Comparison of ENCODE assay signal across 14 cellular contexts in genomic region chr1:7617826-7618225, GRCh38.
DNase-seq lines count a peak whose midpoint lies in the region; ATAC-seq and TF ChIP-seq lines count a peak whose summit lies in the region.
"Had no signal": no experiment of that assay in that cellular context is flagged by ENCODE, and none has a peak within 500 bp of the region (broad histone marks: within the 10 kb centered on the region; RNA-seq: fewer than 3 reads in every experiment).

No MANE protein-coding gene starts in this region.

- H3K9me3 ChIP-seq in spleen, result no peaks in the 10 kb centered on the region
- H3K9me3 ChIP-seq: BLaER1 treated with 17β-estradiol and CSF1 and Interleukin-3, amounts not matched to agents 10 nM and 100 nM had no signal

- peaks cover 0 to 5% (median 0%) of the 10 kb centered on the region in 6 donors for H3K4me1 ChIP-seq in spleen

- TF ChIP-seq CTCF in natural killer cell (IDR thresholded peaks at IDR 0.05) (no peak), spleen (IDR thresholded peaks at IDR 0.05 in 8 of 11, conservative IDR thresholded peaks at IDR 0.05 in 3 of 11) (no peak)

- H3K4me1 Mint-ChIP-seq in activated naive CD8-positive, alpha-beta T cell treated with anti-CD3 and anti-CD28 coated beads, Interleukin-2, amount 10 ng/mL, durations not matched to agents 7 days and 5 days, result no peaks in the 10 kb centered on the region
- no peaks in the 10 kb centered on the region for H3K4me1 Mint-ChIP-seq in activated naive CD8-positive, alpha-beta T cell treated with anti-CD3 and anti-CD28 coated beads, Interleukin-2, amount 50 U/mL, for 24 hours
- H3K4me1 Mint-ChIP-seq in natural killer cell treated with Interleukin-12 subunit alpha and Interleukin-12 subunit beta and Interleukin-15 and Interleukin-18, amount 100 ng/mL, for 72 hours (ENCODE audit: low read depth in 2 of 2), result peaks cover 0 to 3% of the 10 kb centered on the region in 2 donors
- no peaks in the 10 kb centered on the region for H3K4me1 Mint-ChIP-seq in natural killer cell

- H3K27ac ChIP-seq in spleen, result no peak overlapping the region
- H3K27ac ChIP-seq: BLaER1 treated with 17β-estradiol and CSF1 and Interleukin-3, amounts not matched to agents 10 nM and 100 nM; HL-60 had no signal

- peak; percentile 4 for DNase-seq in activated naive CD8-positive, alpha-beta T cell treated with anti-CD3 and anti-CD28 coated beads, Interleukin-2, amount 10 ng/mL, durations not matched to agents 7 days and 5 days
- DNase-seq in activated naive CD8-positive, alpha-beta T cell treated with anti-CD3 and anti-CD28 coated beads, Interleukin-2, amount 50 U/mL, for 24 hours, result no peak
- DNase-seq in natural killer cell treated with Interleukin-12 subunit alpha and Interleukin-12 subunit beta and Interleukin-15 and Interleukin-18, amount 100 ng/mL, for 72 hours (ENCODE audit: low spot score), result peak; percentile 39
- DNase-seq in natural killer cell, result no peak
- DNase-seq in spleen, result peak; percentile 18
- no peak for DNase-seq in kidney tubule cell (ENCODE audit: low spot score)
- no peak for DNase-seq in T1000 (lab: John Stamatoyannopoulos, UW)
- DNase-seq: ACHN; Calu3; CD4-positive, alpha-beta T cell; DMS 273 treated with DMSO at 0.1 percent for 48 hours had no signal

- no peaks in the 10 kb centered on the region for H3K36me3 ChIP-seq in spleen
- H3K36me3 ChIP-seq: BLaER1 treated with 17β-estradiol and CSF1 and Interleukin-3, amounts not matched to agents 10 nM and 100 nM had no signal

- no peaks in the 10 kb centered on the region for H3K9me3 Mint-ChIP-seq in activated naive CD8-positive, alpha-beta T cell treated with anti-CD3 and anti-CD28 coated beads, Interleukin-2, amount 10 ng/mL, durations not matched to agents 7 days and 5 days
- H3K9me3 Mint-ChIP-seq in activated naive CD8-positive, alpha-beta T cell treated with anti-CD3 and anti-CD28 coated beads, Interleukin-2, amount 50 U/mL, for 24 hours, result no peaks in the 10 kb centered on the region
- H3K9me3 Mint-ChIP-seq in natural killer cell treated with Interleukin-12 subunit alpha and Interleukin-12 subunit beta and Interleukin-15 and Interleukin-18, amount 100 ng/mL, for 72 hours, result no peaks in the 10 kb centered on the region
- H3K9me3 Mint-ChIP-seq in natural killer cell, result no peaks in the 10 kb centered on the region
- H3K9me3 Mint-ChIP-seq: CD4-positive, alpha-beta T cell had no signal

- H3K4me3 ChIP-seq in spleen, result no peak overlapping the region
- H3K4me3 ChIP-seq: BLaER1 treated with 17β-estradiol and CSF1 and Interleukin-3, amounts not matched to agents 10 nM and 100 nM had no signal

- peaks cover 2% of the 10 kb centered on the region for H3K27me3 Mint-ChIP-seq in activated naive CD8-positive, alpha-beta T cell treated with anti-CD3 and anti-CD28 coated beads, Interleukin-2, amount 10 ng/mL, durations not matched to agents 7 days and 5 days
- H3K27me3 Mint-ChIP-seq in activated naive CD8-positive, alpha-beta T cell treated with anti-CD3 and anti-CD28 coated beads, Interleukin-2, amount 50 U/mL, for 24 hours, result peaks cover 12% of the 10 kb centered on the region
- peaks cover 14 to 19% of the 10 kb centered on the region in 2 donors for H3K27me3 Mint-ChIP-seq in natural killer cell treated with Interleukin-12 subunit alpha and Interleukin-12 subunit beta and Interleukin-15 and Interleukin-18, amount 100 ng/mL, for 72 hours
- peaks cover 13 to 19% of the 10 kb centered on the region in 2 donors for H3K27me3 Mint-ChIP-seq in natural killer cell (ENCODE audit: low read depth in 2 of 2)

- no peak overlapping the region for H3K4me3 Mint-ChIP-seq in activated naive CD8-positive, alpha-beta T cell treated with anti-CD3 and anti-CD28 coated beads, Interleukin-2, amount 10 ng/mL, durations not matched to agents 7 days and 5 days
- H3K4me3 Mint-ChIP-seq in activated naive CD8-positive, alpha-beta T cell treated with anti-CD3 and anti-CD28 coated beads, Interleukin-2, amount 50 U/mL, for 24 hours, result no peak overlapping the region
- H3K4me3 Mint-ChIP-seq in natural killer cell treated with Interleukin-12 subunit alpha and Interleukin-12 subunit beta and Interleukin-15 and Interleukin-18, amount 100 ng/mL, for 72 hours, result no peak overlapping the region
- no peak overlapping the region for H3K4me3 Mint-ChIP-seq in natural killer cell
- H3K4me3 Mint-ChIP-seq: CD4-positive, alpha-beta T cell had no signal

- TF ChIP-seq POLR2A in spleen (IDR thresholded peaks at IDR 0.05), result no peak

- H3K27me3 ChIP-seq in spleen (replicated peaks in 1 of 7), result peaks cover 0 to 46% (median 0%) of the 10 kb centered on the region in 7 donors
- H3K27me3 ChIP-seq: BLaER1 treated with 17β-estradiol and CSF1 and Interleukin-3, amounts not matched to agents 10 nM and 100 nM had no signal

- H3K36me3 Mint-ChIP-seq in activated naive CD8-positive, alpha-beta T cell treated with anti-CD3 and anti-CD28 coated beads, Interleukin-2, amount 10 ng/mL, durations not matched to agents 7 days and 5 days, result no peaks in the 10 kb centered on the region
- no peaks in the 10 kb centered on the region for H3K36me3 Mint-ChIP-seq in activated naive CD8-positive, alpha-beta T cell treated with anti-CD3 and anti-CD28 coated beads, Interleukin-2, amount 50 U/mL, for 24 hours (ENCODE audit: low read depth)
- no peaks in the 10 kb centered on the region for H3K36me3 Mint-ChIP-seq in natural killer cell treated with Interleukin-12 subunit alpha and Interleukin-12 subunit beta and Interleukin-15 and Interleukin-18, amount 100 ng/mL, for 72 hours
- no peaks in the 10 kb centered on the region for H3K36me3 Mint-ChIP-seq in natural killer cell

- ATAC-seq in activated naive CD8-positive, alpha-beta T cell treated with anti-CD3 and anti-CD28 coated beads, Interleukin-2, amount 10 ng/mL, durations not matched to agents 7 days and 5 days (ENCODE audit: low read depth), result no peak
- no peak for ATAC-seq in activated naive CD8-positive, alpha-beta T cell treated with anti-CD3 and anti-CD28 coated beads, Interleukin-2, amount 50 U/mL, for 24 hours
- ATAC-seq in natural killer cell treated with Interleukin-12 subunit alpha and Interleukin-12 subunit beta and Interleukin-15 and Interleukin-18, amount 100 ng/mL, for 72 hours, result no peak
- no peak for ATAC-seq in natural killer cell
- ATAC-seq: HCT116 had no signal

- 67 to 82% (median 78%) methylated on average over 3 of the region's 3 CpGs for WGBS in spleen, 5 donors

- intact Hi-C loops in natural killer cell (cut with micrococcal nuclease) (no loop called here), spleen (cut with DNase I; ENCODE audit: low total_unique reads) (no loop called here)

- H3K27ac Mint-ChIP-seq in activated naive CD8-positive, alpha-beta T cell treated with anti-CD3 and anti-CD28 coated beads, Interleukin-2, amount 10 ng/mL, durations not matched to agents 7 days and 5 days, result no peak overlapping the region
- H3K27ac Mint-ChIP-seq in activated naive CD8-positive, alpha-beta T cell treated with anti-CD3 and anti-CD28 coated beads, Interleukin-2, amount 50 U/mL, for 24 hours, result no peak overlapping the region
- H3K27ac Mint-ChIP-seq in natural killer cell treated with Interleukin-12 subunit alpha and Interleukin-12 subunit beta and Interleukin-15 and Interleukin-18, amount 100 ng/mL, for 72 hours, result no peak overlapping the region
- no peak overlapping the region for H3K27ac Mint-ChIP-seq in natural killer cell
- H3K27ac Mint-ChIP-seq: CD4-positive, alpha-beta T cell had no signal

- POLR2A ChIA-PET in activated naive CD8-positive, alpha-beta T cell treated with anti-CD3 and anti-CD28 coated beads, Interleukin-2, amount 10 ng/mL, durations not matched to agents 7 days and 5 days (lab: Charles Lee), result no interaction called here

Comparison
In these comparisons a context has a peak if more than half of its experiments do, and no peak if none do; other contexts are left out.
1. DNase-seq: peak in activated naive CD8-positive, alpha-beta T cell treated with anti-CD3 and anti-CD28 coated beads, Interleukin-2, amount 10 ng/mL, durations not matched to agents 7 days and 5 days (single experiment), natural killer cell treated with Interleukin-12 subunit alpha and Interleukin-12 subunit beta and Interleukin-15 and Interleukin-18, amount 100 ng/mL, for 72 hours (single experiment) and spleen (single experiment); none in activated naive CD8-positive, alpha-beta T cell treated with anti-CD3 and anti-CD28 coated beads, Interleukin-2, amount 50 U/mL, for 24 hours (single experiment), natural killer cell (single experiment), kidney tubule cell (single experiment) and T1000 (single experiment).